ENCODE assay signal across 21 cellular contexts in genomic region chr6:81939774-81940165, GRCh38.
DNase-seq lines count a peak whose midpoint lies in the region; ATAC-seq, FAIRE-seq and TF ChIP-seq lines count a peak whose summit lies in the region.
"Had no signal": no experiment of that assay in that cellular context is flagged by ENCODE, and none has a peak within 500 bp of the region (broad histone marks: within the 10 kb centered on the region; RNA-seq: fewer than 3 reads in every experiment).

No MANE protein-coding gene starts in this region.

- H3K4me1 Mint-ChIP-seq in stimulated activated memory B cell treated with anti-CD40 and anti-IgM and Interleukin-4, amounts not matched to agents 10 μg/mL and 1 μg/mL and 100 μg/mL, for 72 hours, result no peaks in the 10 kb centered on the region
- no peaks in the 10 kb centered on the region for H3K4me1 Mint-ChIP-seq in stimulated activated naive CD8-positive, alpha-beta T cell treated with anti-CD3 and anti-CD28 coated beads, Interleukin-15, amount 100 ng/mL, for 72 hours

- H3K36me3 Mint-ChIP-seq in stimulated activated memory B cell treated with anti-CD40 and anti-IgM and Interleukin-4, amounts not matched to agents 10 μg/mL and 1 μg/mL and 100 μg/mL, for 72 hours, result no peaks in the 10 kb centered on the region

- in situ Hi-C loops in K562 (cut with MboI), result no loop called here

- intact Hi-C loops in K562 (cut with micrococcal nuclease), result no loop called here

- no peak for TF ChIP-seq POLR2A in K562 (conservative IDR thresholded peaks at IDR 0.05)

- peaks cover 6% of the 10 kb centered on the region for H3K9me3 Mint-ChIP-seq in stimulated activated memory B cell treated with anti-CD40 and anti-IgM and Interleukin-4, amounts not matched to agents 10 μg/mL and 1 μg/mL and 100 μg/mL, for 72 hours
- H3K9me3 Mint-ChIP-seq in stimulated activated naive CD8-positive, alpha-beta T cell treated with anti-CD3 and anti-CD28 coated beads, Interleukin-15, amount 100 ng/mL, for 72 hours, result peaks cover 0 to 5% of the 10 kb centered on the region in 2 donors
- H3K9me3 Mint-ChIP-seq: dendritic cell treated with granulocyte-macrophage colony-stimulating factor and Interleukin-4, amounts not matched to agents 40 ng/mL and 50 ng/mL, for 4 days had no signal

- CTCF ChIA-PET in K562 (lab: Yijun Ruan, JAX; ENCODE audit: low intra/inter-chr PET ratio), result no interaction called here

- H3K27ac Mint-ChIP-seq in stimulated activated memory B cell treated with anti-CD40 and anti-IgM and Interleukin-4, amounts not matched to agents 10 μg/mL and 1 μg/mL and 100 μg/mL, for 72 hours, result no peak overlapping the region
- no peak overlapping the region for H3K27ac Mint-ChIP-seq in stimulated activated naive CD8-positive, alpha-beta T cell treated with anti-CD3 and anti-CD28 coated beads, Interleukin-15, amount 100 ng/mL, for 72 hours
- H3K27ac Mint-ChIP-seq: dendritic cell treated with granulocyte-macrophage colony-stimulating factor and Interleukin-4, amounts not matched to agents 40 ng/mL and 50 ng/mL, for 4 days had no signal

- peaks cover 0 to 24% of the 10 kb centered on the region in 2 experiments; a peak in 3 of 5 replicates for H3K4me1 ChIP-seq in K562 (replicated peaks in 1 of 2; ENCODE audit: control insufficient read depth in 2 of 2, insufficient read depth in 2 of 2, low read length in 2 of 2)
- peaks cover 32% of the 10 kb centered on the region for H3K4me1 ChIP-seq in keratinocyte (ENCODE audit: control insufficient read depth, extremely low read depth, insufficient read depth, low read length)

- H3K4me3 Mint-ChIP-seq in stimulated activated memory B cell treated with anti-CD40 and anti-IgM and Interleukin-4, amounts not matched to agents 10 μg/mL and 1 μg/mL and 100 μg/mL, for 72 hours, result no peak overlapping the region
- no peak overlapping the region for H3K4me3 Mint-ChIP-seq in stimulated activated naive CD8-positive, alpha-beta T cell treated with anti-CD3 and anti-CD28 coated beads, Interleukin-15, amount 100 ng/mL, for 72 hours
- H3K4me3 Mint-ChIP-seq: dendritic cell treated with granulocyte-macrophage colony-stimulating factor and Interleukin-4, amounts not matched to agents 40 ng/mL and 50 ng/mL, for 4 days had no signal

- H3K27me3 ChIP-seq in HL-60 (ENCODE audit: insufficient read depth, poor library complexity, severe bottlenecking) (no peaks in the 10 kb centered on the region), K562 (ENCODE audit: control insufficient read depth in 2 of 2, insufficient read depth in 2 of 2, low read length in 2 of 2) (no peaks in the 10 kb centered on the region), keratinocyte (ENCODE audit: control insufficient read depth, extremely low read depth, insufficient read depth, low read length) (no peaks in the 10 kb centered on the region)
- H3K27me3 ChIP-seq: ascending aorta, heart left ventricle, right atrium auricular region had no signal

- no peaks in the 10 kb centered on the region for H3K27me3 Mint-ChIP-seq in stimulated activated memory B cell treated with anti-CD40 and anti-IgM and Interleukin-4, amounts not matched to agents 10 μg/mL and 1 μg/mL and 100 μg/mL, for 72 hours
- no peaks in the 10 kb centered on the region for H3K27me3 Mint-ChIP-seq in stimulated activated naive CD8-positive, alpha-beta T cell treated with anti-CD3 and anti-CD28 coated beads, Interleukin-15, amount 100 ng/mL, for 72 hours
- H3K27me3 Mint-ChIP-seq: dendritic cell treated with granulocyte-macrophage colony-stimulating factor and Interleukin-4, amounts not matched to agents 40 ng/mL and 50 ng/mL, for 4 days had no signal

- peak overlapping the region; percentile 93 for H3K27ac ChIP-seq in HL-60 (replicated peaks)
- peak overlapping the region; percentile 86; the same call in 2 of the 3 replicates for H3K27ac ChIP-seq in K562 (ENCODE audit: extremely low read depth, low read depth, low read length)
- peak overlapping the region; percentile 98 for H3K27ac ChIP-seq in keratinocyte (ENCODE audit: control insufficient read depth, insufficient read depth, low read length)
- H3K27ac ChIP-seq: right atrium auricular region had no signal

- no peaks in the 10 kb centered on the region for H3K79me2 ChIP-seq in K562 (ENCODE audit: control insufficient read depth, insufficient read depth, low read length)
- H3K79me2 ChIP-seq in keratinocyte (ENCODE audit: control insufficient read depth, insufficient read depth, low read length), result no peaks in the 10 kb centered on the region

- H3K9me3 ChIP-seq in K562 (replicated peaks; ENCODE audit: control insufficient read depth, insufficient read depth, low read depth, low read length) (no peaks in the 10 kb centered on the region), keratinocyte (ENCODE audit: control insufficient read depth, low read depth, low read length) (no peaks in the 10 kb centered on the region)
- H3K9me3 ChIP-seq: ascending aorta, heart left ventricle, right atrium auricular region had no signal

- no TSS peak for BruUV-seq in K562 (replicated peaks; lab: Mats Ljungman, UMichigan)

- dilution Hi-C loops in keratinocyte (cut with MboI; ENCODE audit: extremely low pct_ligation_motif_present, low sequenced_read_pairs), result no loop called here

- TF ChIP-seq CTCF in HL-60 (IDR thresholded peaks at IDR 0.05; ENCODE audit: insufficient read depth, low read length), result no peak
- no peak for TF ChIP-seq CTCF in K562 (IDR thresholded peaks at IDR 0.05 in 2 of 3, conservative IDR thresholded peaks at IDR 0.05 in 1 of 3; ENCODE audit: insufficient read depth in 2 of 3, low read depth in 1 of 3, low read length in 3 of 3)
- TF ChIP-seq CTCF in keratinocyte (optimal IDR thresholded peaks at IDR 0.05 in 1 of 3, IDR thresholded peaks at IDR 0.05 in 1 of 3, conservative IDR thresholded peaks at IDR 0.05 in 1 of 3; ENCODE audit: extremely low read depth in 1 of 3, insufficient read depth in 2 of 3, low read length in 3 of 3), result no peak

- no peak for TF ChIP-seq EP300 in K562 (IDR thresholded peaks at IDR 0.05; ENCODE audit: low read length)

- H3K4me2 ChIP-seq in K562 (ENCODE audit: insufficient read depth, low read length) (no peak overlapping the region), keratinocyte (ENCODE audit: control insufficient read depth, extremely low read depth, insufficient read depth, low read depth, low read length) (peak overlapping the region; percentile 62)

- H4K20me1 ChIP-seq in K562 (replicated peaks; ENCODE audit: control insufficient read depth, insufficient read depth, low read length) (no peaks in the 10 kb centered on the region), keratinocyte (ENCODE audit: control insufficient read depth, extremely low read depth, insufficient read depth, low read length) (no peaks in the 10 kb centered on the region)

- FAIRE-seq in K562 (lab: Jason Lieb, UNC), result no peak
- FAIRE-seq in keratinocyte (lab: Jason Lieb, UNC), result no peak
- FAIRE-seq: D721Med, GM12891 had no signal

- H2AFZ ChIP-seq in K562 (ENCODE audit: low read depth, low read length), result peak overlapping the region; percentile 83
- peak overlapping the region; percentile 73 for H2AFZ ChIP-seq in keratinocyte (ENCODE audit: control insufficient read depth, low read length)

- H3K4me3 ChIP-seq in HL-60 (replicated peaks; ENCODE audit: insufficient read depth, low read length) (no peak overlapping the region), K562 (no peak overlapping the region), keratinocyte (ENCODE audit: control insufficient read depth in 2 of 3, extremely low read depth in 1 of 3, insufficient read depth in 2 of 3, low read depth in 1 of 3, low read length in 3 of 3) (no peak overlapping the region)
- H3K4me3 ChIP-seq: ascending aorta, heart left ventricle, right atrium auricular region, SK-N-MC had no signal

- DNase-seq in HL-60 (ENCODE audit: low read depth in 1 of 2, low spot score in 1 of 2) (peak in 1 of 2 experiments; percentile 14), K562 (ENCODE audit: extremely low read depth in 1 of 4, low spot score in 3 of 4) (no peak), keratinocyte (ENCODE audit: low read depth, low spot score) (no peak), activated gamma-delta T cell (lab: John Stamatoyannopoulos, UW) (no peak)
- DNase-seq in stimulated activated naive CD8-positive, alpha-beta T cell treated with anti-CD3 and anti-CD28 coated beads, Interleukin-15, amount 100 ng/mL, for 72 hours, result no peak
- DNase-seq: activated CD4-positive, alpha-beta T cell treated with anti-CD3 and anti-CD28 coated beads for 48 hours; activated CD8-positive, alpha-beta memory T cell treated with anti-CD3 and anti-CD28 coated beads, Interleukin-2, amount 50 U/mL, for 4 hours; activated naive CD4-positive, alpha-beta T cell; heart left ventricle; midbrain; NCI-H2081 treated with DMSO at 0.1 percent for 48 hours; NCI-H524 treated with DMSO at 0.1 percent for 48 hours; stimulated activated CD4-positive, alpha-beta T cell treated with anti-CD3 and anti-CD28 coated beads, Interleukin-2, amount 100 ng/mL, for 24 hours had no signal

- H3K36me3 ChIP-seq in K562 (ENCODE audit: control insufficient read depth, insufficient read depth, low read length) (no peaks in the 10 kb centered on the region), keratinocyte (ENCODE audit: control insufficient read depth in 2 of 2, extremely low read depth in 1 of 2, insufficient read depth in 2 of 2, low read length in 2 of 2) (no peaks in the 10 kb centered on the region)
- H3K36me3 ChIP-seq: ascending aorta, heart left ventricle, right atrium auricular region had no signal

- POLR2A ChIA-PET in K562 (lab: Yijun Ruan, JAX), result no interaction called here

- WGBS in K562 (ENCODE audit: insufficient coverage, low coverage, missing lambda C conversion rate), result 26% methylated on average over 3 of the region's 3 CpGs

- TF ChIP-seq RAD21 in K562 (CRISPR knock-in tag; conservative IDR thresholded peaks at IDR 0.05 in 1 of 2, IDR thresholded peaks at IDR 0.05 in 1 of 2), result no peak

- ATAC-seq in K562, result no peak
- peak; percentile 27 for ATAC-seq in stimulated activated memory B cell treated with anti-CD40 and anti-IgM and Interleukin-4, amounts not matched to agents 10 μg/mL and 1 μg/mL and 100 μg/mL, for 72 hours
- ATAC-seq in stimulated activated naive CD8-positive, alpha-beta T cell treated with anti-CD3 and anti-CD28 coated beads, Interleukin-15, amount 100 ng/mL, for 72 hours, result no peak
- ATAC-seq in HG02571 (IDR thresholded peaks at IDR 0.05; ENCODE audit: unreplicated experiment), result no peak
- ATAC-seq: heart left ventricle had no signal

- H3K9me1 ChIP-seq in K562 (ENCODE audit: control insufficient read depth, insufficient read depth, low read length) (no peaks in the 10 kb centered on the region), keratinocyte (ENCODE audit: control insufficient read depth, extremely low read depth, insufficient read depth, low read length) (no peaks in the 10 kb centered on the region)

- H3K9ac ChIP-seq in K562 (ENCODE audit: insufficient read depth in 1 of 2, low read depth in 2 of 2, low read length in 2 of 2), result no peak overlapping the region; a peak in 1 of 4 replicates
- H3K9ac ChIP-seq in keratinocyte (ENCODE audit: control insufficient read depth, extremely low read depth, insufficient read depth, low read length), result peak overlapping the region; percentile 57

TF ChIP-seq in K562, 482 proteins besides CTCF, POLR2A, EP300 and RAD21 (continues in another document):
- no peak for TF ChIP-seq SNAPC5 (CRISPR knock-in tag; IDR thresholded peaks at IDR 0.05)
- TF ChIP-seq ZNF140 (CRISPR knock-in tag; IDR thresholded peaks at IDR 0.05), result no peak
- TF ChIP-seq LCOR (CRISPR knock-in tag; IDR thresholded peaks at IDR 0.05), result no peak
